Comparison of ENCODE assay signal across 10 cellular contexts in the genomic region with DNA sequence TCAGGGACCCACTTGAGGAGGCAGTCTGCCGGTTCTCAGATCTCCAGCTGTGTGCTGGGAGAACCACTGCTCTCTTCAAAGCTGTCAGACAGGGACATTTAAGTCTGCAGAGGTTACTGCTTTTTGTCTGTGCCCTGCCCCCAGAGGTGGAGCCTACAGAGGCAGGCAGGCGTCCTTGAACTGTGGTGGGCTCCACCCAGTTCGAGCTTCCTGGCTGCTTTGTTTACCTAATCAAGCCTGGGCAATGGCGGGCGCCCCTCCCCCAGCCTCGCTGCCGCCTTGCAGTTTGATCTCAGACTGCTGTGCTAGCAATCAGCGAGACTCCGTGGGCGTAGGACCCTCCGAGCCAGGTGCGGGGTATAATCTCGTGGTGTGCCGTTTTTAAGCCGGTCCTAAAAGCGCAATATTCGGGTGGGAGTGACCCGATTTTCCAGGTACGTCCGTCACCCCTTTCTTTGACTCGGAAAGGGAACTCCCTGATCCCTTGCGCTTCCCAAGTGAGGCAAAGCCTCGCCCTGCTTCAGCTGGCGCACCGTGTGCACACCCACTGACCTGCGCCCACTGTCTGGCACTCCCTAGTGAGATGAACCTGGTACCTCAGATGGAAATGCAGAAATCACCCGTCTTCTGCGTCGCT. TPM values are rescaled to one million over a fixed set of nuclear protein-coding genes. Genes with fewer than 3 reads are reported as not detected.
DNase-seq lines count a peak whose midpoint lies in the region; ATAC-seq and TF ChIP-seq lines count a peak whose summit lies in the region.
"Not testable (repeated sequence)": the region's sequence is repeated elsewhere in the genome, so short reads cannot be mapped to it uniquely, and the experiment has no call there.
"Had no signal": no experiment of that assay in that cellular context is flagged by ENCODE, and none has a peak within 500 bp of the region (broad histone marks: within the 10 kb centered on the region; RNA-seq: fewer than 3 reads in every experiment).

No MANE protein-coding gene starts in this region.

- H3K4me1 ChIP-seq in BLaER1; endodermal cell (ENCODE audit: control insufficient read depth, insufficient read depth, low read length); lower lobe of right lung; smooth muscle cell (ENCODE audit: low read depth): not testable (repeated sequence)

- H3K79me2 ChIP-seq in smooth muscle cell (ENCODE audit: low read depth), result not testable (repeated sequence)

- not testable (repeated sequence) for H3K9me3 Mint-ChIP-seq in activated CD4-positive, alpha-beta T cell treated with anti-CD3 and anti-CD28 coated beads, Interleukin-2, amount 10 ng/mL, durations not matched to agents 24 days and 14 days
- peaks cover 34% of the 10 kb centered on the region for H3K9me3 Mint-ChIP-seq in endodermal cell

- H3K27ac ChIP-seq in BLaER1, result peak overlapping the region; percentile 66
- not testable (repeated sequence) for H3K27ac ChIP-seq in endodermal cell (ENCODE audit: low read depth, low read length); lower lobe of right lung; smooth muscle cell (ENCODE audit: low read depth)

- peak overlapping the region; percentile 77 for H2AFZ ChIP-seq in smooth muscle cell (ENCODE audit: low read depth)

- H3K36me3 ChIP-seq in BLaER1; endodermal cell (ENCODE audit: control insufficient read depth, insufficient read depth, low read length); lower lobe of right lung; smooth muscle cell (ENCODE audit: low read depth): not testable (repeated sequence)

- not testable (repeated sequence) for H3K4me1 Mint-ChIP-seq in activated CD4-positive, alpha-beta T cell treated with anti-CD3 and anti-CD28 coated beads, Interleukin-2, amount 10 ng/mL, durations not matched to agents 24 days and 14 days; endodermal cell

- not testable (repeated sequence) for H4K20me1 ChIP-seq in BLaER1; smooth muscle cell (ENCODE audit: low read depth)

- H3K9me3 ChIP-seq in BLaER1, result peaks cover 22% of the 10 kb centered on the region
- not testable (repeated sequence) for H3K9me3 ChIP-seq in endodermal cell (ENCODE audit: control insufficient read depth, low read length); lower lobe of right lung; smooth muscle cell (replicated peaks; ENCODE audit: low read depth)

- H3K4me2 ChIP-seq in BLaER1 (peak overlapping the region; percentile 60; the same call in 1 of the 2 replicates), smooth muscle cell (peak overlapping the region; percentile 68)

- intact Hi-C loops in activated CD4-positive, alpha-beta T cell treated with anti-CD3 and anti-CD28 coated beads, Interleukin-2, amount 10 ng/mL, durations not matched to agents 24 days and 14 days (cut with micrococcal nuclease); lower lobe of right lung (cut with DNase I): not testable (repeated sequence)

- not testable (repeated sequence) for H3K36me3 Mint-ChIP-seq in activated CD4-positive, alpha-beta T cell treated with anti-CD3 and anti-CD28 coated beads, Interleukin-2, amount 10 ng/mL, durations not matched to agents 24 days and 14 days (ENCODE audit: low read depth)
- H3K36me3 Mint-ChIP-seq in endodermal cell (ENCODE audit: low read depth), result peaks cover 11% of the 10 kb centered on the region

- not testable (repeated sequence) for H3F3A ChIP-seq in smooth muscle cell (ENCODE audit: low read depth)

- H3K27me3 Mint-ChIP-seq in activated CD4-positive, alpha-beta T cell treated with anti-CD3 and anti-CD28 coated beads, Interleukin-2, amount 10 ng/mL, durations not matched to agents 24 days and 14 days; endodermal cell (ENCODE audit: insufficient read depth): not testable (repeated sequence)

- H3K27me3 ChIP-seq in BLaER1; endodermal cell (ENCODE audit: control insufficient read depth, insufficient read depth, low read length, poor library complexity, severe bottlenecking); lower lobe of right lung (ENCODE audit: low read depth); smooth muscle cell (ENCODE audit: low read depth): not testable (repeated sequence)

- H3K4me3 ChIP-seq in BLaER1 (peak overlapping the region; percentile 63), endodermal cell (ENCODE audit: low read length) (peak overlapping the region; percentile 74), lower lobe of right lung (peak overlapping the region; percentile 41), smooth muscle cell (peak overlapping the region; percentile 44)

- not testable (repeated sequence) for H3K27ac Mint-ChIP-seq in activated CD4-positive, alpha-beta T cell treated with anti-CD3 and anti-CD28 coated beads, Interleukin-2, amount 10 ng/mL, durations not matched to agents 24 days and 14 days
- H3K27ac Mint-ChIP-seq in endodermal cell, result peak overlapping the region; percentile 95

- H3K9ac ChIP-seq in BLaER1, result peak overlapping the region; percentile 69
- not testable (repeated sequence) for H3K9ac ChIP-seq in endodermal cell (ENCODE audit: extremely low read depth, low read length, poor library complexity, severe bottlenecking); smooth muscle cell (ENCODE audit: low read depth)

- H3K4me3 Mint-ChIP-seq in activated CD4-positive, alpha-beta T cell treated with anti-CD3 and anti-CD28 coated beads, Interleukin-2, amount 10 ng/mL, durations not matched to agents 24 days and 14 days, result peak overlapping the region; percentile 77
- peak overlapping the region; percentile 71 for H3K4me3 Mint-ChIP-seq in endodermal cell

- not testable (repeated sequence) for TF ChIP-seq CTCF in endodermal cell (conservative IDR thresholded peaks at IDR 0.05); lower lobe of right lung (IDR thresholded peaks at IDR 0.05); smooth muscle cell (IDR thresholded peaks at IDR 0.05; ENCODE audit: borderline replicate concordance, insufficient read depth, poor library complexity, severe bottlenecking)

- DNase-seq in NCI-H82 (lab: John Stamatoyannopoulos, UW) (peak; percentile 1), endodermal cell (peak; percentile 55)
- peak; percentile 71 for DNase-seq in activated CD4-positive, alpha-beta T cell treated with anti-CD3 and anti-CD28 coated beads, Interleukin-2, amount 10 ng/mL, durations not matched to agents 24 days and 14 days
- DNase-seq in activated naive CD4-positive, alpha-beta T cell treated with Interleukin-2 at 50 U/mL for 16 hours, result peak; percentile 21
- not testable (repeated sequence) for DNase-seq in lower lobe of right lung; smooth muscle cell (lab: John Stamatoyannopoulos, UW; ENCODE audit: unreplicated experiment)

- 60 to 71% methylated on average over 10 to 25 of the region's 29 CpGs for WGBS in endodermal cell (ENCODE audit: insufficient coverage in 1 of 2, insufficient read length in 1 of 2), 2 experiments
- 36% methylated on average over 29 of the region's 29 CpGs for WGBS in smooth muscle cell (ENCODE audit: low lambda C conversion rate)

- peak; percentile 14 for ATAC-seq in GM18502 (IDR thresholded peaks at IDR 0.05; ENCODE audit: poor library complexity, unreplicated experiment)
- not testable (repeated sequence) for ATAC-seq in lower lobe of right lung

RNA-seq across cellular contexts. Expression of a gene that starts 45.5 kb away (rescaled TPM):
- total RNA-seq in activated CD4-positive, alpha-beta T cell treated with anti-CD3 and anti-CD28 coated beads, Interleukin-2, amount 10 ng/mL, durations not matched to agents 24 days and 14 days, result not detected in 2 replicates
- 10 to 100 TPM; 12.0 to 15.0 TPM for total RNA-seq in endodermal cell
- 8.1 TPM for polyA plus RNA-seq in endodermal cell (2013, experiment 1 of 2)
- polyA plus RNA-seq in endodermal cell (2013, experiment 2 of 2), result 7.6 TPM
- total RNA-seq in lower lobe of right lung, result 0.12 TPM
- 0.45 and 2.9 TPM in 2 replicates for total RNA-seq in smooth muscle cell
- polyA plus RNA-seq in smooth muscle cell, result 0.05 and 0.24 TPM in 2 replicates
- total RNA-seq: G401, lung microvascular endothelial cell had no signal
